ENCODE assay signal across 8 cellular contexts in the genomic region with DNA sequence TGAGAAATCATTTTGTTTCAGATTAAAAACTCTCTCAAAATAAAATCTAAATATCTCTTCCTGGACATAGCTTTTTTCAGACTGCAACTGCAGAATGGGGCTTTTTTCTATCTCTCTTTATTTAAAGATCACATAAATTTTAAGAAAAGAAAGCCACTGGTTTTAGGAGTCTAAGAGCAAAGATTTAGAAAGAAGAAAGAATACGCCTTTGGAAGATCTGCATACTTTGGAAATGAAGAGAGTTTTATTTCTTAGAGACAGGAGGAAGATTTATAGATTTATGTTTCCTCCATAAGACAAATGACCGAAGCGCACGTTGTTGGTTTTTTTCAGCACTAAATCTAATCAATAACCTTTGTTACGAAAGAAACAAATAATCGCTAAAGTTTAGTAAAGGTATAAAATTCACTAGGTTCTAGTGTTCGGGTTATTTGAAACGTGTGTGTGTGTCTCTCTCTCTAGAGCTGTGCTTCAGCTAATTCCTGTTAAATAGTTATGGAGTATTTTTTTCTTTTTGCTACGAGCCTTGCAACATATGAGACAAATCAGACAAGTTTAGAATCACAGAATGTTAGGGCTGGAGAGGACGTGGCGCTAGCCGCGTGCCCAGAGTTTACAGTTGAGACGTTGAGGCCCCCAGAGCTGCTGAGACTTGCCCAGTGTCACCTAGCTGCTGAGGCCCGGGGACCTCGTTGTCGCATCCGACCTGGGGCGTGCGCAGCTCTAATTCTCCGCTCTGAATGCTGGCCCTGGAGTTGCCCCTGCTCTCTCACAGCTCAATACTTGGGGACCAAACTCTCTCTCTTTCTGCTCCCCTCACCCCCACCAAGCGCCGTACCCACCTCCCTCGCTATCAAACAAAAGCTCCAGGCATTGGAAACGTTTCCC.
DNase-seq lines count a peak whose midpoint lies in the region; ATAC-seq and TF ChIP-seq lines count a peak whose summit lies in the region.

No MANE protein-coding gene starts in this region.

- no peaks in the 10 kb centered on the region for H3K79me2 ChIP-seq in OCI-LY7 (ENCODE audit: insufficient read depth, low read depth, low read length)

- CTCF ChIA-PET in OCI-LY7 (lab: Charles Lee; ENCODE audit: unreplicated experiment), result no interaction called here

- intact Hi-C loops in OCI-LY7 (cut with micrococcal nuclease; ENCODE audit: unreplicated experiment), result no loop called here

- peak overlapping the region; percentile 84 for H3K27ac Mint-ChIP-seq in activated naive CD8-positive, alpha-beta T cell treated with anti-CD3 and anti-CD28 coated beads for 36 hours

- peaks cover 48% of the 10 kb centered on the region for H3K4me1 Mint-ChIP-seq in activated naive CD8-positive, alpha-beta T cell treated with anti-CD3 and anti-CD28 coated beads for 36 hours

- peaks cover 40% of the 10 kb centered on the region for H3K27me3 Mint-ChIP-seq in activated naive CD8-positive, alpha-beta T cell treated with anti-CD3 and anti-CD28 coated beads for 36 hours

- no peak overlapping the region for H3K4me2 ChIP-seq in OCI-LY7 (ENCODE audit: low read length)

- peak overlapping the region; percentile 75 for H3K4me3 Mint-ChIP-seq in activated naive CD8-positive, alpha-beta T cell treated with anti-CD3 and anti-CD28 coated beads for 36 hours

- peaks cover 88% of the 10 kb centered on the region for H3K27me3 ChIP-seq in HUES48 (ENCODE audit: control insufficient read depth, insufficient read depth, low read length)

- BruUV-seq in OCI-LY7 (replicated peaks; lab: Mats Ljungman, UMichigan), result no TSS peak

- H3K9me2 ChIP-seq in OCI-LY7 (ENCODE audit: insufficient read depth, low read length), result no peaks in the 10 kb centered on the region

- peaks cover 3% of the 10 kb centered on the region for H3K36me3 Mint-ChIP-seq in activated naive CD8-positive, alpha-beta T cell treated with anti-CD3 and anti-CD28 coated beads for 36 hours

- H3K9ac ChIP-seq in HUES48 (ENCODE audit: low read depth, low read length), result no peak overlapping the region

- no peak for TF ChIP-seq CTCF in OCI-LY7 (conservative IDR thresholded peaks at IDR 0.05; ENCODE audit: low read length)

- no peak overlapping the region for H3K27ac ChIP-seq in HUES48 (ENCODE audit: low read depth, low read length)
- H3K27ac ChIP-seq in skin epidermis, result peak overlapping the region in 7 of 21 experiments; percentile 3 to 69 (median 52)
- H3K27ac ChIP-seq in OCI-LY7 (ENCODE audit: low read depth, low read length, poor library complexity, severe bottlenecking), result no peak overlapping the region

- ATAC-seq in HG02981 (IDR thresholded peaks at IDR 0.05; ENCODE audit: unreplicated experiment), result no peak
- ATAC-seq in HG02973 (IDR thresholded peaks at IDR 0.05; ENCODE audit: unreplicated experiment), result no peak

- DNase-seq in activated naive CD8-positive, alpha-beta T cell treated with anti-CD3 and anti-CD28 coated beads for 36 hours, result peak; percentile 25
- DNase-seq in activated CD4-positive, alpha-beta T cell treated with anti-CD3 and anti-CD28 coated beads, Interleukin-2, amount 50 U/mL, for 1 hour, result no peak
- no peak for DNase-seq in OCI-LY7 (ENCODE audit: low spot score)

- H3K9me3 Mint-ChIP-seq in activated naive CD8-positive, alpha-beta T cell treated with anti-CD3 and anti-CD28 coated beads for 36 hours, result no peaks in the 10 kb centered on the region

- no peak overlapping the region for H2AFZ ChIP-seq in OCI-LY7 (ENCODE audit: low read length)

- H3K9me3 ChIP-seq in HUES48 (ENCODE audit: control insufficient read depth, insufficient read depth, low read length) (no peaks in the 10 kb centered on the region), iPS-18c (ENCODE audit: control insufficient read depth, insufficient read depth, low read length) (no peaks in the 10 kb centered on the region), OCI-LY7 (ENCODE audit: low read length) (no peaks in the 10 kb centered on the region)

- H3K4me3 ChIP-seq in HUES48 (ENCODE audit: low read depth, low read length) (peak overlapping the region; percentile 58), iPS-18c (ENCODE audit: insufficient read depth, low read depth, low read length) (peak overlapping the region; percentile 25; the same call in 1 of the 2 replicates), skin epidermis (peak overlapping the region in 4 of 7 experiments; percentile 19 to 43 (median 28)), OCI-LY7 (ENCODE audit: low read depth, low read length, poor library complexity, severe bottlenecking) (no peak overlapping the region)

- no peaks in the 10 kb centered on the region for H4K20me1 ChIP-seq in OCI-LY7 (ENCODE audit: insufficient read depth, low read length)

- H3K4me1 ChIP-seq in HUES48 (ENCODE audit: control insufficient read depth, insufficient read depth, low read length) (peaks cover 27% of the 10 kb centered on the region), OCI-LY7 (ENCODE audit: insufficient read depth, low read length, poor library complexity, severe bottlenecking) (no peaks in the 10 kb centered on the region)

- POLR2A ChIA-PET in OCI-LY7 (lab: Charles Lee), result interaction anchor here (0.6 kb wide), 1 partner anchor 317 kb away, joined by 5 read pairs; no protein-coding TSS in a partner anchor

- H3K36me3 ChIP-seq in HUES48 (ENCODE audit: control insufficient read depth, insufficient read depth, low read length), result no peaks in the 10 kb centered on the region
- H3K36me3 ChIP-seq in OCI-LY7 (ENCODE audit: insufficient read depth, low read length), result no peaks in the 10 kb centered on the region
